In genomic region chr5:2752059-2752874, GRCh38 we compare ENCODE assay signal across 9 cellular contexts. TPM values are rescaled to one million over a fixed set of nuclear protein-coding genes. Genes with fewer than 3 reads are reported as not detected.
DNase-seq lines count a peak whose midpoint lies in the region; ATAC-seq and TF ChIP-seq lines count a peak whose summit lies in the region.
"Had no signal": no experiment of that assay in that cellular context is flagged by ENCODE, and none has a peak within 500 bp of the region (broad histone marks: within the 10 kb centered on the region; RNA-seq: fewer than 3 reads in every experiment).

No MANE protein-coding gene starts in this region.

- TF ChIP-seq CTCF in left ventricle myocardium inferior (IDR thresholded peaks at IDR 0.05; ENCODE audit: borderline replicate concordance) = no peak

- DNase-seq in HT-29 (ENCODE audit: low spot score) (peak; percentile 37), SW480 (ENCODE audit: low spot score) (peak; percentile 23), left ventricle myocardium inferior (no peak), NCI-H446 treated with DMSO at 0.1 percent for 48 hours (lab: John Stamatoyannopoulos, UW) (no peak), amygdala (lab: John Stamatoyannopoulos, UW) (no peak)
- no peak for DNase-seq in effector CD8-positive, alpha-beta T cell (lab: John Stamatoyannopoulos, UW)
- DNase-seq: Kasumi-1 had no signal

- H3K27ac ChIP-seq in left ventricle myocardium inferior (replicated peaks) = peak overlapping the region; percentile 36
- peak overlapping the region; percentile 55 to 96 (median 87) for H3K27ac ChIP-seq in skin epidermis

- no peaks in the 10 kb centered on the region for H3K36me3 ChIP-seq in left ventricle myocardium inferior

- H3K4me3 ChIP-seq in left ventricle myocardium inferior = peak overlapping the region; percentile 59
- H3K4me3 ChIP-seq in skin epidermis = peak overlapping the region; percentile 40 to 81 (median 54)

- H3K27me3 ChIP-seq in left ventricle myocardium inferior (ENCODE audit: low read depth) = peaks cover 98% of the 10 kb centered on the region

- intact Hi-C loops in left ventricle myocardium inferior (cut with micrococcal nuclease) = no loop called here

- peaks cover 67% of the 10 kb centered on the region for H3K4me1 ChIP-seq in left ventricle myocardium inferior

- no peaks in the 10 kb centered on the region for H3K9me3 ChIP-seq in left ventricle myocardium inferior (replicated peaks)

- ATAC-seq in HG03135 (IDR thresholded peaks at IDR 0.05; ENCODE audit: unreplicated experiment) = no peak

RNA-seq across cellular contexts. Expression of gene IRX2, which starts 0.8 kb away (rescaled TPM):
- total RNA-seq in HT-29 (2014; rRNA removed; shearing (Covaris generic)) = 19.6 and 23.1 TPM in 2 replicates
- 6.2 TPM for total RNA-seq in left ventricle myocardium inferior

Comparison
In these comparisons a context has a peak if more than half of its experiments do, and no peak if none do; other contexts are left out.
1. DNase-seq: peak in HT-29 (single experiment) and SW480 (single experiment); none in left ventricle myocardium inferior (single experiment), effector CD8-positive, alpha-beta T cell (single experiment), NCI-H446 treated with DMSO at 0.1 percent for 48 hours (single experiment) and amygdala (0 of 56).